ENCODE assay signal across 8 cellular contexts in genomic region chr22:35299217-35299716, GRCh38. TPM values are rescaled to one million over a fixed set of nuclear protein-coding genes. Genes with fewer than 3 reads are reported as not detected.
A peak's percentile ranks its signal among the peaks of the same experiment; 100 is the strongest.
DNase-seq lines count a peak whose midpoint lies in the region; ATAC-seq and TF ChIP-seq lines count a peak whose summit lies in the region.

No MANE protein-coding gene starts in this region.

- H3K79me2 ChIP-seq in GM23338 (replicated peaks; ENCODE audit: insufficient read depth) (no peaks in the 10 kb centered on the region; the same call in 1 of the 2 replicates), OCI-LY1 (ENCODE audit: insufficient read depth, low read length) (no peaks in the 10 kb centered on the region)

- H4K20me1 ChIP-seq in GM23338 (replicated peaks; ENCODE audit: insufficient read depth) (peaks cover 5% of the 10 kb centered on the region; the same call in 1 of the 2 replicates), OCI-LY1 (ENCODE audit: insufficient read depth, low read length) (no peaks in the 10 kb centered on the region)

- peaks cover 3% of the 10 kb centered on the region; the same call in 1 of the 3 replicates for H3K4me1 Mint-ChIP-seq in GM23338
- peaks cover 11% of the 10 kb centered on the region for H3K4me1 Mint-ChIP-seq in mesothelial cell of epicardium

- H3F3A ChIP-seq in GM23338 (replicated peaks; ENCODE audit: low read depth) (peaks cover 19% of the 10 kb centered on the region), OCI-LY1 (ENCODE audit: insufficient read depth, low read length) (no peaks in the 10 kb centered on the region)

- H3K27me3 Mint-ChIP-seq in GM23338 (ENCODE audit: insufficient read depth, low read depth, poor library complexity) (peaks cover 12% of the 10 kb centered on the region), mesothelial cell of epicardium (ENCODE audit: low read depth) (no peaks in the 10 kb centered on the region)

- H3K9me3 ChIP-seq in OCI-LY1 (ENCODE audit: low read length): no peaks in the 10 kb centered on the region
- no peaks in the 10 kb centered on the region for H3K9me3 ChIP-seq in colonic mucosa

- H3K4me3 ChIP-seq in GM06990 (replicated peaks; ENCODE audit: low read depth, low read length) (peak overlapping the region; percentile 86), GM23338 (peak overlapping the region; percentile 87), OCI-LY1 (ENCODE audit: low read depth, low read length, poor library complexity, severe bottlenecking) (peak overlapping the region; percentile 94), colonic mucosa (peak overlapping the region; percentile 65)

- H3K9me3 Mint-ChIP-seq in GM23338 (no peaks in the 10 kb centered on the region), mesothelial cell of epicardium (no peaks in the 10 kb centered on the region)

- DNase-seq in GM06990 (ENCODE audit: extremely low read depth, insufficient read length) (no peak), GM23338 (ENCODE audit: low spot score) (no peak), colonic mucosa (no peak), mesothelial cell of epicardium (ENCODE audit: low spot score in 2 of 2, unreplicated experiment in 2 of 2) (no peak), KBM-7 (no peak), SKM-1 (lab: John Stamatoyannopoulos, UW; ENCODE audit: unreplicated experiment) (no peak)

- H3K4me3 Mint-ChIP-seq in GM23338: peak overlapping the region; percentile 88
- H3K4me3 Mint-ChIP-seq in mesothelial cell of epicardium: peak overlapping the region; percentile 89

- peaks cover 4% of the 10 kb centered on the region for H3K36me3 ChIP-seq in GM06990 (ENCODE audit: control insufficient read depth, insufficient read depth, low read length)
- peaks cover 21% of the 10 kb centered on the region for H3K36me3 ChIP-seq in GM23338 (ENCODE audit: insufficient read depth)
- peaks cover 22% of the 10 kb centered on the region for H3K36me3 ChIP-seq in OCI-LY1 (ENCODE audit: insufficient read depth, low read length)
- H3K36me3 ChIP-seq in colonic mucosa: no peaks in the 10 kb centered on the region

- TF ChIP-seq CTCF in GM06990 (IDR thresholded peaks at IDR 0.05; ENCODE audit: insufficient read depth, low read length, poor library complexity, severe bottlenecking) (no peak), GM23338 (conservative IDR thresholded peaks at IDR 0.05; ENCODE audit: low read depth in 2 of 2) (no peak), OCI-LY1 (IDR thresholded peaks at IDR 0.05; ENCODE audit: low read length) (peak; percentile 38; the same call in 1 of the 2 replicates), colonic mucosa (IDR thresholded peaks at IDR 0.05) (no peak), mesothelial cell of epicardium (IDR thresholded peaks at IDR 0.05; ENCODE audit: unreplicated experiment) (no peak)

- intact Hi-C loops in colonic mucosa (cut with DNase I): no loop called here

- H3K27me3 ChIP-seq in GM06990 (replicated peaks; ENCODE audit: control insufficient read depth, insufficient read depth, low read length) (no peaks in the 10 kb centered on the region), GM23338 (ENCODE audit: insufficient read depth) (no peaks in the 10 kb centered on the region), OCI-LY1 (ENCODE audit: insufficient read depth, low read length) (no peaks in the 10 kb centered on the region), colonic mucosa (no peaks in the 10 kb centered on the region)

- no peak overlapping the region for H2AFZ ChIP-seq in GM23338
- no peak overlapping the region for H2AFZ ChIP-seq in OCI-LY1 (ENCODE audit: low read length)

- no peaks in the 10 kb centered on the region for H3K4me1 ChIP-seq in GM23338 (ENCODE audit: insufficient read depth)
- H3K4me1 ChIP-seq in OCI-LY1 (ENCODE audit: insufficient read depth, low read length, severe bottlenecking): peaks cover 19% of the 10 kb centered on the region
- peaks cover 4% of the 10 kb centered on the region for H3K4me1 ChIP-seq in colonic mucosa

- H3K9ac ChIP-seq in OCI-LY1 (ENCODE audit: low read length) (peak overlapping the region; percentile 91), colonic mucosa (ENCODE audit: low read depth in 2 of 2, low read length in 2 of 2) (peak overlapping the region; percentile 64 to 80)

- H3K27ac ChIP-seq in GM23338 (ENCODE audit: low read depth) (peak overlapping the region; percentile 88), OCI-LY1 (ENCODE audit: low read depth, low read length, poor library complexity, severe bottlenecking) (peak overlapping the region; percentile 73), colonic mucosa (peak overlapping the region; percentile 92)

- H3K27ac Mint-ChIP-seq in GM23338 (peak overlapping the region; percentile 88), mesothelial cell of epicardium (peak overlapping the region; percentile 90)

- in situ Hi-C loops in KBM-7 (cut with MboI; ENCODE audit: low pct_unique_long_range_greater_than_20kb, low sequenced_read_pairs): no loop called here

- H3K9me2 ChIP-seq in GM23338 (ENCODE audit: insufficient read depth) (no peaks in the 10 kb centered on the region), OCI-LY1 (ENCODE audit: low read depth, low read length) (no peaks in the 10 kb centered on the region)

- H3K36me3 Mint-ChIP-seq in GM23338 (ENCODE audit: low read depth) (peaks cover 4% of the 10 kb centered on the region; the same call in 2 of the 3 replicates), mesothelial cell of epicardium (peaks cover 6% of the 10 kb centered on the region)

- peak; percentile 81 for ATAC-seq in GM23338
- ATAC-seq in HG03520 (IDR thresholded peaks at IDR 0.05; ENCODE audit: unreplicated experiment): no peak

- H3K4me2 ChIP-seq in GM23338 (peak overlapping the region; percentile 76), OCI-LY1 (ENCODE audit: low read length) (peak overlapping the region; percentile 100)

TF ChIP-seq in GM23338, 12 proteins besides CTCF, POLR2A, EP300 and RAD21 (continues in another document):
- TF ChIP-seq NANOG (IDR thresholded peaks at IDR 0.05; ENCODE audit: borderline replicate concordance): no peak
- TF ChIP-seq ZNF462 (CRISPR knock-in tag; IDR thresholded peaks at IDR 0.05): no peak
- TF ChIP-seq JUNB (IDR thresholded peaks at IDR 0.05; ENCODE audit: unreplicated experiment): no peak

RNA-seq across cellular contexts. Expression of gene TOM1, which starts 0.4 kb away (rescaled TPM):
- 17.8 and 28.0 TPM in 2 replicates for total RNA-seq in GM23338 (2014; rRNA removed; shearing (Covaris generic))
- 9.1 and 10.9 TPM in 2 replicates for polyA plus RNA-seq in GM23338 (2016; fragmentation: Nextera tagmentation; extraction: Ambion mirVana)
- total RNA-seq in colonic mucosa: 10 to 100 TPM; 43.0 to 60.3 TPM
- 41.4 to 46.0 TPM (median 44.2 TPM) in 3 replicates for total RNA-seq in mesothelial cell of epicardium

RNA-seq across cellular contexts. Expression of gene HMGXB4, which starts 42.0 kb away (rescaled TPM):
- 33.1 and 34.7 TPM in 2 replicates for total RNA-seq in GM23338 (2014; rRNA removed; shearing (Covaris generic))
- polyA plus RNA-seq in GM23338 (2016; fragmentation: Nextera tagmentation; extraction: Ambion mirVana): 56.7 and 64.9 TPM in 2 replicates
- 10 to 100 TPM; 18.6 to 23.9 TPM for total RNA-seq in colonic mucosa
- 35.4 to 38.2 TPM (median 36.6 TPM) in 3 replicates for total RNA-seq in mesothelial cell of epicardium
